Comparison of ENCODE assay signal across 12 cellular contexts in the genomic region with DNA sequence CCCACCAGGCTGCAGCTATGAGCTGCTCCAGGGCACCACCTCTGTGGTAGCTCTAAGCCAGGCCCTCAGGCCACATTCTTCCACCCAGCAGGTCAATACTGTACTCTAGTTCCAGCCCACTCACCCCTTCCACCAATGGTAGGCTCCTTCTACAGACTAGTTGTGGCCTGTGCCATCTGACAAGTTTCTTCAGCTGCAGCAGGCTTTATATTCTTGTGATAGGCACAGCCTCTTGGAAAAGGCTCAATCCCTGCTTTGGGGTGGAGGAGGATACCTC. TPM values are rescaled to one million over a fixed set of nuclear protein-coding genes. Genes with fewer than 3 reads are reported as not detected.
DNase-seq lines count a peak whose midpoint lies in the region; ATAC-seq, FAIRE-seq and TF ChIP-seq lines count a peak whose summit lies in the region.
"Had no signal": no experiment of that assay in that cellular context is flagged by ENCODE, and none has a peak within 500 bp of the region (broad histone marks: within the 10 kb centered on the region; RNA-seq: fewer than 3 reads in every experiment).

No MANE protein-coding gene starts in this region.

- H3K4me3 ChIP-seq in GM06990 (replicated peaks; ENCODE audit: low read depth, low read length): peak overlapping the region; percentile 31; the same call in 1 of the 2 replicates
- H3K4me3 ChIP-seq in kidney (ENCODE audit: low read length in 2 of 2): no peak overlapping the region
- H3K4me3 ChIP-seq in effector memory CD4-positive, alpha-beta T cell (ENCODE audit: insufficient read depth, low read depth, low read length, poor library complexity, severe bottlenecking): no peak overlapping the region
- H3K4me3 ChIP-seq: heart right ventricle, smooth muscle cell had no signal

- H3K27ac Mint-ChIP-seq in activated CD8-positive, alpha-beta T cell treated with anti-CD3 and anti-CD28 coated beads for 36 hours: no peak overlapping the region
- H3K27ac Mint-ChIP-seq in MCF 10A (ENCODE audit: low read depth, unreplicated experiment): no peak overlapping the region

- intact Hi-C loops in activated CD8-positive, alpha-beta T cell treated with anti-CD3 and anti-CD28 coated beads for 36 hours (cut with micrococcal nuclease): no loop called here
- intact Hi-C loops in kidney (cut with DNase I) (no loop called here), MCF 10A (cut with micrococcal nuclease) (no loop called here)

- peak; percentile 59 for ATAC-seq in GM19463 (IDR thresholded peaks at IDR 0.05; ENCODE audit: unreplicated experiment)
- ATAC-seq in HG03045 (IDR thresholded peaks at IDR 0.05; ENCODE audit: unreplicated experiment): peak; percentile 68
- ATAC-seq in activated CD8-positive, alpha-beta T cell treated with anti-CD3 and anti-CD28 coated beads for 36 hours: peak; percentile 39
- ATAC-seq: stimulated activated naive CD8-positive, alpha-beta T cell treated with anti-CD3 and anti-CD28 coated beads, Interleukin-15, Interleukin-2, amounts not matched to agents 100 U/mL and 50 U/mL, for 24 hours had no signal

- peaks cover 72% of the 10 kb centered on the region for H3K4me1 Mint-ChIP-seq in activated CD8-positive, alpha-beta T cell treated with anti-CD3 and anti-CD28 coated beads for 36 hours (ENCODE audit: low read depth)
- peaks cover 14% of the 10 kb centered on the region for H3K4me1 Mint-ChIP-seq in MCF 10A (ENCODE audit: insufficient read depth, unreplicated experiment)

- H3K36me3 ChIP-seq in GM06990 (ENCODE audit: control insufficient read depth, insufficient read depth, low read length) (no peaks in the 10 kb centered on the region), kidney (ENCODE audit: control insufficient read depth in 1 of 2, insufficient read depth in 2 of 2, low read length in 2 of 2) (no peaks in the 10 kb centered on the region)
- H3K36me3 ChIP-seq in effector memory CD4-positive, alpha-beta T cell (ENCODE audit: control insufficient read depth, insufficient read depth, low read length): no peaks in the 10 kb centered on the region

- H3K9ac ChIP-seq in kidney (ENCODE audit: low read length in 2 of 2): no peak overlapping the region

- DNase-seq in GM06990 (ENCODE audit: extremely low read depth, insufficient read length): peak; percentile 20
- DNase-seq in activated CD8-positive, alpha-beta T cell treated with anti-CD3 and anti-CD28 coated beads for 36 hours: no peak
- DNase-seq in kidney: no peak
- DNase-seq in mucosa of gallbladder (ENCODE audit: low spot score): no peak
- DNase-seq in effector memory CD4-positive, alpha-beta T cell: no peak
- no peak for DNase-seq in MCF 10A (ENCODE audit: unreplicated experiment)
- DNase-seq: activated effector memory CD4-positive, alpha-beta T cell treated with anti-CD3 and anti-CD28 coated beads, Interleukin-2, amount 50 U/mL, for 16 hours; heart right ventricle; stimulated activated naive CD8-positive, alpha-beta T cell treated with anti-CD3 and anti-CD28 coated beads, Interleukin-15, Interleukin-2, amounts not matched to agents 100 U/mL and 50 U/mL, for 24 hours had no signal

- CTCF ChIA-PET in activated CD8-positive, alpha-beta T cell treated with anti-CD3 and anti-CD28 coated beads for 36 hours (lab: Charles Lee): no interaction called here
- CTCF ChIA-PET in MCF 10A (lab: Yijun Ruan, JAX): no interaction called here

- no TSS peak for BruUV-seq in MCF 10A (replicated peaks; lab: Mats Ljungman, UMichigan)

- H3K27me3 ChIP-seq in GM06990 (replicated peaks; ENCODE audit: control insufficient read depth, insufficient read depth, low read length): no peaks in the 10 kb centered on the region
- H3K27me3 ChIP-seq in effector memory CD4-positive, alpha-beta T cell (replicated peaks; ENCODE audit: control insufficient read depth, insufficient read depth, low read length, poor library complexity, severe bottlenecking): no peaks in the 10 kb centered on the region
- H3K27me3 ChIP-seq: heart right ventricle had no signal

- peaks cover 20% of the 10 kb centered on the region for H3K36me3 Mint-ChIP-seq in activated CD8-positive, alpha-beta T cell treated with anti-CD3 and anti-CD28 coated beads for 36 hours (ENCODE audit: low read depth)
- peaks cover 9% of the 10 kb centered on the region for H3K36me3 Mint-ChIP-seq in MCF 10A (ENCODE audit: insufficient read depth, unreplicated experiment)

- POLR2A ChIA-PET in activated CD8-positive, alpha-beta T cell treated with anti-CD3 and anti-CD28 coated beads for 36 hours (lab: Charles Lee): interaction anchor here (0.7 to 1.7 kb wide), 2 partner anchors 8 to 10 kb away, joined by 3 to 5 read pairs; a partner anchor contains a TSS
- POLR2A ChIA-PET in MCF 10A (lab: Yijun Ruan, JAX): interaction anchor here (1.0 kb wide), 1 partner anchor 9 kb away, joined by 5 read pairs; no protein-coding TSS in a partner anchor

- peaks cover 0 to 4% of the 10 kb centered on the region in 2 donors for H3K4me1 ChIP-seq in kidney (ENCODE audit: control insufficient read depth in 1 of 2, insufficient read depth in 1 of 2, low read depth in 1 of 2, low read length in 2 of 2)
- H3K4me1 ChIP-seq in effector memory CD4-positive, alpha-beta T cell (ENCODE audit: control insufficient read depth, insufficient read depth, low read length, poor library complexity, severe bottlenecking): no peaks in the 10 kb centered on the region

- peaks cover 7% of the 10 kb centered on the region for H3K9me3 Mint-ChIP-seq in activated CD8-positive, alpha-beta T cell treated with anti-CD3 and anti-CD28 coated beads for 36 hours
- no peaks in the 10 kb centered on the region for H3K9me3 Mint-ChIP-seq in MCF 10A (ENCODE audit: unreplicated experiment)

- no peak overlapping the region for H3K27ac ChIP-seq in kidney (ENCODE audit: low read depth in 2 of 2, low read length in 2 of 2)
- H3K27ac ChIP-seq in effector memory CD4-positive, alpha-beta T cell (ENCODE audit: insufficient read depth, low read length, poor library complexity, severe bottlenecking): no peak overlapping the region
- H3K27ac ChIP-seq: heart right ventricle had no signal

- H3K27me3 Mint-ChIP-seq in activated CD8-positive, alpha-beta T cell treated with anti-CD3 and anti-CD28 coated beads for 36 hours: no peaks in the 10 kb centered on the region
- H3K27me3 Mint-ChIP-seq in MCF 10A (ENCODE audit: insufficient read depth, unreplicated experiment): no peaks in the 10 kb centered on the region

- no peak for TF ChIP-seq CTCF in GM06990 (IDR thresholded peaks at IDR 0.05; ENCODE audit: insufficient read depth, low read length, poor library complexity, severe bottlenecking)
- TF ChIP-seq CTCF in activated CD8-positive, alpha-beta T cell treated with anti-CD3 and anti-CD28 coated beads for 36 hours (IDR thresholded peaks at IDR 0.05): no peak
- TF ChIP-seq CTCF in kidney (IDR thresholded peaks at IDR 0.05; ENCODE audit: borderline replicate concordance, extremely low read depth, insufficient read depth): no peak
- no peak for TF ChIP-seq CTCF in MCF 10A (IDR thresholded peaks at IDR 0.05; ENCODE audit: unreplicated experiment)

- H3K4me3 Mint-ChIP-seq in activated CD8-positive, alpha-beta T cell treated with anti-CD3 and anti-CD28 coated beads for 36 hours: no peak overlapping the region
- no peak overlapping the region for H3K4me3 Mint-ChIP-seq in MCF 10A (ENCODE audit: unreplicated experiment)

- FAIRE-seq in kidney (lab: Jason Lieb, UNC): no peak

- H3K9me3 ChIP-seq in kidney (ENCODE audit: control insufficient read depth in 1 of 2, low read length in 2 of 2): no peaks in the 10 kb centered on the region
- no peaks in the 10 kb centered on the region for H3K9me3 ChIP-seq in effector memory CD4-positive, alpha-beta T cell (ENCODE audit: control insufficient read depth, low read length)

RNA-seq across cellular contexts. Expression of a gene that starts 8.5 kb away (rescaled TPM):
- 10 to 100 TPM; 28.0 to 30.5 TPM for total RNA-seq in activated CD8-positive, alpha-beta T cell treated with anti-CD3 and anti-CD28 coated beads for 36 hours
- total RNA-seq in kidney (49.0 TPM), mucosa of gallbladder (31.8 TPM), MCF 10A (2022) (18.7 and 21.8 TPM in 2 replicates)
- 86.5 TPM for polyA plus RNA-seq in kidney (ENCODE audit: insufficient read depth, low read depth, low replicate concordance)
